Comparison of ENCODE assay signal across 12 cellular contexts in the genomic region with DNA sequence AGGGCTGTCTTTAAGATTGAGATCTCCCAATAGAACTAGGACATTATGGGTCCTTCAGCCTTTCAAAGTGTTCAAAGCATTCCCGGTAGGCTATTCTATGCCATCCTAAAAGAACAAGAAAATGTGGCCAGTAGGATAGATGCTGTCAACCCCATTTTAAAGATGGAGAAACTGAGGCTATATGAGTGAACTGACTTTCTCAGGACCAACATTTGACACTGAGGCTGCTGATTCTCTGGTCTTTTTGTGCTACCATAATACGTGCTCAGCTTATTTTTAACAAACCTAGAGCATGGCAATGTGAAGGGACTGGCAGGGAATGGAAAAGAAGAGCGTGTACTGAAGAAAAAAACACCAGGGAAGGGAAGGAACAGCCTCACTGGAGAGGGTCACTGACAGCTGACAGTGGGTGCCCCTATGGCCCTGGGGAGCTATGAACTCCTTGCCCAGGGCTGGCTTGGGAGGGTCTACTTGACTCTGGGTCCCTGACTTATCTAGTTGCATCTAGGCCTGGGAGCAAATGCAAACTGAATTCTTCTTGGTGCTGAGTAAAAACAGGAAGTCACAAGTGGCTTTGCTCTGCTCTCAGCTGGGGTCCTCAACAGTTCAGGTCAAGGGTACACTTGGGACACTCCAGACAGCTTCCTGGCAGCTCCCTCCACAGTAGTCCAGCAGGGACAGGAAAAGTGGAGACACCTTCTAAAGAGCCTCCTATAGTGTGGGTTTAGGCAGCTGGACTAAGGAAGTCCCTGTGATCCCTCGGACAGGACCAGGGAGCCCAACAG. TPM values are rescaled to one million over a fixed set of nuclear protein-coding genes. Genes with fewer than 3 reads are reported as not detected.
DNase-seq lines count a peak whose midpoint lies in the region; ATAC-seq and TF ChIP-seq lines count a peak whose summit lies in the region.
"Had no signal": no experiment of that assay in that cellular context is flagged by ENCODE, and none has a peak within 500 bp of the region (broad histone marks: within the 10 kb centered on the region; RNA-seq: fewer than 3 reads in every experiment).

No MANE protein-coding gene starts in this region.

- H3K4me1 ChIP-seq in mesenchymal stem cell (ENCODE audit: control insufficient read depth, insufficient read depth, low read depth, low read length) = peaks cover 32% of the 10 kb centered on the region
- peaks cover 19 to 32% of the 10 kb centered on the region in 2 donors for H3K4me1 ChIP-seq in thoracic aorta (ENCODE audit: control insufficient read depth in 1 of 2, low read depth in 2 of 2)

- H2BK15ac ChIP-seq in mesenchymal stem cell (ENCODE audit: low read depth, poor library complexity, severe bottlenecking) = no peak overlapping the region

- 83% methylated on average over 4 of the region's 4 CpGs for WGBS in mesenchymal stem cell

- H3K4me2 ChIP-seq in mesenchymal stem cell (ENCODE audit: low read length, poor library complexity, severe bottlenecking) = peak overlapping the region; percentile 81

- no peak overlapping the region for H2BK120ac ChIP-seq in mesenchymal stem cell (ENCODE audit: low read depth, low read length)

- TF ChIP-seq CTCF in thoracic aorta (IDR thresholded peaks at IDR 0.05) = no peak

- no peak overlapping the region for H3K9ac ChIP-seq in mesenchymal stem cell (ENCODE audit: low read length)

- H3K4me3 ChIP-seq in mesenchymal stem cell (ENCODE audit: insufficient read depth in 1 of 2, low read depth in 1 of 2, low read length in 2 of 2) (no peak overlapping the region), thoracic aorta (peak overlapping the region; percentile 85)

- H3K27ac ChIP-seq in angular gyrus (ENCODE audit: low read depth, low read length) (peak overlapping the region; percentile 58), mesenchymal stem cell (ENCODE audit: low read length, poor library complexity, severe bottlenecking) (peak overlapping the region; percentile 19), thoracic aorta (peak overlapping the region in 1 of 2 donors; percentile 76)

- H4K8ac ChIP-seq in mesenchymal stem cell (ENCODE audit: low read length) = no peak overlapping the region

- no peak overlapping the region for H3K23ac ChIP-seq in mesenchymal stem cell (ENCODE audit: low read length in 2 of 2)

- peak; percentile 25 for DNase-seq in NCI-H510A treated with DMSO at 0.1 percent for 48 hours (lab: John Stamatoyannopoulos, UW)
- DNase-seq in NCI-H510A (lab: John Stamatoyannopoulos, UW) = no peak
- peak; percentile 36 for DNase-seq in mesenchymal stem cell
- no peak for DNase-seq in thoracic aorta (ENCODE audit: low spot score)
- no peak for DNase-seq in HK-2 (ENCODE audit: unreplicated experiment)
- DNase-seq: activated CD4-positive, CD25-positive, alpha-beta regulatory T cell treated with anti-CD3 and anti-CD28 coated beads, Interleukin-2, amount 50 U/mL, for 72 hours; activated naive CD4-positive, alpha-beta T cell treated with anti-CD3 and anti-CD28 coated beads, Interleukin-2, amount 10 ng/mL, durations not matched to agents 7 days and 5 days; effector CD4-positive, alpha-beta T cell; naive thymus-derived CD8-positive, alpha-beta T cell had no signal

- peak overlapping the region in 1 of 2 experiments; percentile 28 for H3K18ac ChIP-seq in mesenchymal stem cell (ENCODE audit: low read depth in 1 of 2, low read length in 2 of 2)

- H3K36me3 ChIP-seq in mesenchymal stem cell (ENCODE audit: control insufficient read depth in 1 of 2, insufficient read depth in 2 of 2, low read depth in 1 of 2, low read length in 2 of 2) (peaks cover 0 to 3% of the 10 kb centered on the region in 2 experiments), thoracic aorta (no peaks in the 10 kb centered on the region)

- H3K27me3 ChIP-seq in mesenchymal stem cell (ENCODE audit: control insufficient read depth in 1 of 2, insufficient read depth in 1 of 2, low read length in 2 of 2) (peaks cover 0 to 9% of the 10 kb centered on the region in 2 experiments), thoracic aorta (replicated peaks; ENCODE audit: insufficient read depth) (no peaks in the 10 kb centered on the region)

- no peak overlapping the region for H4K91ac ChIP-seq in mesenchymal stem cell (ENCODE audit: low read length)

- no peaks in the 10 kb centered on the region for H3K79me1 ChIP-seq in mesenchymal stem cell (replicated peaks; ENCODE audit: low read length, poor library complexity, severe bottlenecking)

- no peak overlapping the region for H2BK5ac ChIP-seq in mesenchymal stem cell (ENCODE audit: low read depth, low read length, poor library complexity, severe bottlenecking)

- H3K4ac ChIP-seq in mesenchymal stem cell (ENCODE audit: low read depth in 1 of 2, low read length in 2 of 2) = peak overlapping the region in 1 of 2 experiments; percentile 47

- H2AFZ ChIP-seq in mesenchymal stem cell (ENCODE audit: low read depth, low read length) = no peak overlapping the region

- no peak overlapping the region for H3K14ac ChIP-seq in mesenchymal stem cell (ENCODE audit: low read length in 2 of 2)

- H3K9me3 ChIP-seq in mesenchymal stem cell (ENCODE audit: control insufficient read depth, low read length) (no peaks in the 10 kb centered on the region), thoracic aorta (no peaks in the 10 kb centered on the region)

- H2AK5ac ChIP-seq in mesenchymal stem cell (ENCODE audit: low read length, severe bottlenecking) = peak overlapping the region; percentile 58

- H2BK12ac ChIP-seq in mesenchymal stem cell (ENCODE audit: low read length in 2 of 2) = peak overlapping the region in 1 of 2 experiments; percentile 59

- ATAC-seq in thoracic aorta (ENCODE audit: insufficient number of reproducible peaks, low FRiP score, low read depth) = no peak
- ATAC-seq in HG03108 (IDR thresholded peaks at IDR 0.05; ENCODE audit: unreplicated experiment) = no peak
- ATAC-seq in HG02970 (IDR thresholded peaks at IDR 0.05; ENCODE audit: low FRiP score, unreplicated experiment) = no peak
- ATAC-seq: naive thymus-derived CD8-positive, alpha-beta T cell had no signal

RNA-seq across cellular contexts. Expression of a gene that starts 2.3 kb away (rescaled TPM):
- polyA plus RNA-seq in mesenchymal stem cell (2013, experiment 1 of 2) = 12.5 TPM
- polyA plus RNA-seq in mesenchymal stem cell (2013, experiment 2 of 2) = 14.3 TPM
- 10 to 100 TPM in 1 of 2 donors, 1 to 10 TPM in 1; 5.6 to 12.5 TPM for total RNA-seq in thoracic aorta

Comparison
In these comparisons a context has a peak if more than half of its experiments do, and no peak if none do; other contexts are left out.
1. DNase-seq: peak in NCI-H510A treated with DMSO at 0.1 percent for 48 hours (single experiment) and mesenchymal stem cell (single experiment); none in NCI-H510A (single experiment), thoracic aorta (single experiment) and HK-2 (single experiment).